ENCODE assay signal across 19 cellular contexts in genomic region chr7:68364871-68365625, GRCh38.
"Had no signal": no experiment of that assay in that cellular context is flagged by ENCODE, and none has a peak within 500 bp of the region (broad histone marks: within the 10 kb centered on the region; RNA-seq: fewer than 3 reads in every experiment).

No MANE protein-coding gene starts in this region.

- H3K4me1 ChIP-seq: psoas muscle, sigmoid colon, spleen, testis, upper lobe of left lung had no signal

- H3K27me3 ChIP-seq: hepatocyte, sigmoid colon, testis, upper lobe of left lung had no signal

- H3K27ac Mint-ChIP-seq: activated T-helper 17 cell treated with anti-CD3 and anti-CD28 coated beads, Interleukin-2, amount 50 U/mL, for 72 hours; memory B cell; natural killer cell treated with Interleukin-12 subunit alpha and Interleukin-12 subunit beta and Interleukin-15 and Interleukin-18, amount 100 ng/mL, for 72 hours had no signal

- ATAC-seq: activated T-helper 17 cell treated with anti-CD3 and anti-CD28 coated beads, Interleukin-2, amount 50 U/mL, for 72 hours; natural killer cell treated with Interleukin-12 subunit alpha and Interleukin-12 subunit beta and Interleukin-15 and Interleukin-18, amount 100 ng/mL, for 72 hours; psoas muscle; stimulated activated naive CD8-positive, alpha-beta T cell treated with anti-CD3 and anti-CD28 coated beads, Interleukin-15, amount 100 ng/mL, for 72 hours had no signal

- H3K27ac ChIP-seq: hepatocyte, left ventricle myocardium inferior, psoas muscle, sigmoid colon, spleen, testis, upper lobe of left lung had no signal

- H3K9me3 ChIP-seq: left ventricle myocardium inferior, psoas muscle, testis, upper lobe of left lung had no signal

- H3K4me2 ChIP-seq: hepatocyte had no signal

- DNase-seq: activated CD4-positive, CD25-positive, alpha-beta regulatory T cell treated with anti-CD3 and anti-CD28 coated beads, Interleukin-2, amount 50 U/mL, for 72 hours; activated naive CD4-positive, alpha-beta T cell treated with Interleukin-2 at 50 U/mL for 16 hours; activated T-cell treated with anti-CD3 and anti-CD28 coated beads for 4 hours; anterior cingulate cortex; erythroblast; left ventricle myocardium inferior; occipital lobe; psoas muscle; sigmoid colon; spleen; stimulated activated naive CD8-positive, alpha-beta T cell treated with anti-CD3 and anti-CD28 coated beads, Interleukin-15, amount 100 ng/mL, for 72 hours; testis; upper lobe of left lung had no signal

- H3K4me3 Mint-ChIP-seq: activated T-helper 17 cell treated with anti-CD3 and anti-CD28 coated beads, Interleukin-2, amount 50 U/mL, for 72 hours; memory B cell; natural killer cell treated with Interleukin-12 subunit alpha and Interleukin-12 subunit beta and Interleukin-15 and Interleukin-18, amount 100 ng/mL, for 72 hours; stimulated activated naive CD8-positive, alpha-beta T cell treated with anti-CD3 and anti-CD28 coated beads, Interleukin-15, amount 100 ng/mL, for 72 hours had no signal

- H3K4me3 ChIP-seq: hepatocyte, left ventricle myocardium inferior, psoas muscle, sigmoid colon, spleen, testis, upper lobe of left lung had no signal

- H3K36me3 ChIP-seq: left ventricle myocardium inferior, sigmoid colon, spleen, upper lobe of left lung had no signal

- H3K4me1 Mint-ChIP-seq: activated T-helper 17 cell treated with anti-CD3 and anti-CD28 coated beads, Interleukin-2, amount 50 U/mL, for 72 hours; memory B cell; stimulated activated naive CD8-positive, alpha-beta T cell treated with anti-CD3 and anti-CD28 coated beads, Interleukin-15, amount 100 ng/mL, for 72 hours had no signal

- H3K27me3 Mint-ChIP-seq: activated T-helper 17 cell treated with anti-CD3 and anti-CD28 coated beads, Interleukin-2, amount 50 U/mL, for 72 hours; natural killer cell treated with Interleukin-12 subunit alpha and Interleukin-12 subunit beta and Interleukin-15 and Interleukin-18, amount 100 ng/mL, for 72 hours; stimulated activated naive CD8-positive, alpha-beta T cell treated with anti-CD3 and anti-CD28 coated beads, Interleukin-15, amount 100 ng/mL, for 72 hours had no signal

- FAIRE-seq: bronchial epithelial cell, keratinocyte had no signal

- H3K79me2 ChIP-seq: hepatocyte had no signal

- H2AFZ ChIP-seq: hepatocyte had no signal
